15 cellular contexts compared by ENCODE assay signal in genomic region chr18:905948-906415, GRCh38. TPM values are rescaled to one million over a fixed set of nuclear protein-coding genes. Genes with fewer than 3 reads are reported as not detected.
DNase-seq lines count a peak whose midpoint lies in the region; ATAC-seq lines count a peak whose summit lies in the region.
"Had no signal": no experiment of that assay in that cellular context is flagged by ENCODE, and none has a peak within 500 bp of the region (broad histone marks: within the 10 kb centered on the region; RNA-seq: fewer than 3 reads in every experiment).

No MANE protein-coding gene starts in this region.

- no peaks in the 10 kb centered on the region for H3K36me3 ChIP-seq in CD4-positive, CD25-positive, alpha-beta regulatory T cell (ENCODE audit: control insufficient read depth, insufficient read depth, low read length)
- H3K36me3 ChIP-seq: Peyer's patch, right atrium auricular region had no signal

- H3K27ac Mint-ChIP-seq in CD4-positive, CD25-positive, alpha-beta regulatory T cell, result no peak overlapping the region
- H3K27ac Mint-ChIP-seq: memory B cell had no signal

- H3K9me3 Mint-ChIP-seq in CD4-positive, CD25-positive, alpha-beta regulatory T cell, result peaks cover 0 to 7% (median 5%) of the 10 kb centered on the region in 7 donors

- H3K4me3 Mint-ChIP-seq in CD4-positive, CD25-positive, alpha-beta regulatory T cell, result peak overlapping the region in 3 of 4 donors; percentile 18 to 73 (median 56)
- H3K4me3 Mint-ChIP-seq: memory B cell had no signal

- H3K9me3 ChIP-seq in CD4-positive, CD25-positive, alpha-beta regulatory T cell (ENCODE audit: control insufficient read depth in 2 of 2, low read length in 2 of 2), result no peaks in the 10 kb centered on the region
- peaks cover 5% of the 10 kb centered on the region for H3K9me3 ChIP-seq in iPS-18c (ENCODE audit: control insufficient read depth, insufficient read depth, low read length)
- H3K9me3 ChIP-seq: right atrium auricular region had no signal

- DNase-seq in NCI-H1417 (lab: John Stamatoyannopoulos, UW), result peak in 2 of 3 experiments; percentile 30 to 41
- DNase-seq in NCI-H1417 treated with DMSO at 0.1 percent for 48 hours (lab: John Stamatoyannopoulos, UW), result no peak
- no peak for DNase-seq in CD4-positive, CD25-positive, alpha-beta regulatory T cell
- DNase-seq in NCI-H69 (lab: John Stamatoyannopoulos, UW), result peak; percentile 77
- DNase-seq: activated gamma-delta T cell treated with Interleukin-2 at 50 U/mL for 16 hours, MV-4-11, Peyer's patch had no signal

- H3K4me1 Mint-ChIP-seq in CD4-positive, CD25-positive, alpha-beta regulatory T cell, result peaks cover 0 to 24% (median 9%) of the 10 kb centered on the region in 4 donors

- no peak overlapping the region for H3K27ac ChIP-seq in CD4-positive, CD25-positive, alpha-beta regulatory T cell (ENCODE audit: insufficient read depth, low read length, poor library complexity, severe bottlenecking)
- H3K27ac ChIP-seq: Peyer's patch, right atrium auricular region had no signal

- H3K27me3 Mint-ChIP-seq in CD4-positive, CD25-positive, alpha-beta regulatory T cell, result peaks cover 82% of the 10 kb centered on the region

- ATAC-seq in CD4-positive, CD25-positive, alpha-beta regulatory T cell (ENCODE audit: low read depth in 2 of 2), result no peak
- ATAC-seq in GM21515 (IDR thresholded peaks at IDR 0.05; ENCODE audit: unreplicated experiment) (no peak), HG03342 (IDR thresholded peaks at IDR 0.05; ENCODE audit: unreplicated experiment) (no peak), GM18520 (IDR thresholded peaks at IDR 0.05; ENCODE audit: unreplicated experiment) (no peak)

- peaks cover 24% of the 10 kb centered on the region for H3K4me1 ChIP-seq in CD4-positive, CD25-positive, alpha-beta regulatory T cell (ENCODE audit: control insufficient read depth, insufficient read depth, low read length, poor library complexity, severe bottlenecking)

- peaks cover 24% of the 10 kb centered on the region for H3K27me3 ChIP-seq in CD4-positive, CD25-positive, alpha-beta regulatory T cell (ENCODE audit: control insufficient read depth, insufficient read depth, low read length)

- H3K4me3 ChIP-seq in CD4-positive, CD25-positive, alpha-beta regulatory T cell (ENCODE audit: low read depth, low read length), result no peak overlapping the region
- peak overlapping the region; percentile 61 for H3K4me3 ChIP-seq in iPS-18c (ENCODE audit: insufficient read depth, low read depth, low read length)
- H3K4me3 ChIP-seq: Peyer's patch had no signal

- H3K36me3 Mint-ChIP-seq in CD4-positive, CD25-positive, alpha-beta regulatory T cell, result no peaks in the 10 kb centered on the region

RNA-seq across cellular contexts. Expression of gene ADCYAP1, which starts 1.3 kb away (rescaled TPM):
- total RNA-seq in CD4-positive, CD25-positive, alpha-beta regulatory T cell, result not detected
- polyA plus RNA-seq in CD4-positive, CD25-positive, alpha-beta regulatory T cell, result not detected
- total RNA-seq: A673, dermis microvascular lymphatic vessel endothelial cell, Peyer's patch had no signal

Comparison
In these comparisons a context has a peak if more than half of its experiments do, and no peak if none do; other contexts are left out.
1. DNase-seq: peak in NCI-H1417 (2 of 3) and NCI-H69 (single experiment); none in NCI-H1417 treated with DMSO at 0.1 percent for 48 hours (single experiment) and CD4-positive, CD25-positive, alpha-beta regulatory T cell (0 of 3).